Comparison of ENCODE assay signal across 1 cellular context in the genomic region with DNA sequence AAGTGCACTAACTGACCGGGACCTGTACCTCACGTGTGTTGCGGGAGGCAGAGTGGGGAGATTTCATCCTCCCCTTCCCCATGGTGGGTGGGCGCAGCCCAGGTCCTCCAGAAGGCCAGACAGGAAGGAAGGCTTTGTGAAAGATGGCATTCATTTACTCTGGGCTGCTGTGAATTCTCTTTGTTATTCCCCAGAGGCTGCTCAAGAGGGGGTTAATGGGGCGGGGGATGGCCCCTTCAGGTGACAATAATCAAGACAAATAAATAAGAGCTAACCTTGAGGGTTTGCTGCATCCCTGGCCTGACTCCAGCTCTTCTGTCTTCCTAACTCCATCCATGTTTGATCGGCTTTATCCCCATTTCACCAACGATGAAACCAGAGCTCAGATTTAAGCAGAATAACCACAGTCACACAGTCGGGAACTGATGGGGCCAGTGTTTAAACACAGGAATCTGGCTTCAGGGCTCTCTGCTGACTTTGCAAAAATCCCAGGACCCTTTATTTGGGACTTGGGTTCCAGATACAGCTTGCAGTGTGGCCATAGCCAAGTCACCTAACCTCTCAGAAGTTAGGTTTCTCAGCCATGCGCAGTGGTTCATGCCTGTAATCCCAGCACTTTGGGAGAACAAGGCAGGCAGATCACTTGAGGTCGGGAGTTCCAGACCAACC.
TF ChIP-seq lines count a peak whose summit lies in the region.

No MANE protein-coding gene starts in this region.

TF ChIP-seq in GM12891, 5 proteins besides CTCF, POLR2A, EP300 and RAD21 (continued from another document):
- TF ChIP-seq POLR2AphosphoS5 (IDR thresholded peaks at IDR 0.05; ENCODE audit: low read depth, low read length) (no peak), PAX5 (IDR thresholded peaks at IDR 0.05; ENCODE audit: insufficient read depth, low read length, severe bottlenecking) (no peak)
TF ChIP-seq in GM12891: peak in this region for 0.
